9 cellular contexts compared by ENCODE assay signal in the genomic region with DNA sequence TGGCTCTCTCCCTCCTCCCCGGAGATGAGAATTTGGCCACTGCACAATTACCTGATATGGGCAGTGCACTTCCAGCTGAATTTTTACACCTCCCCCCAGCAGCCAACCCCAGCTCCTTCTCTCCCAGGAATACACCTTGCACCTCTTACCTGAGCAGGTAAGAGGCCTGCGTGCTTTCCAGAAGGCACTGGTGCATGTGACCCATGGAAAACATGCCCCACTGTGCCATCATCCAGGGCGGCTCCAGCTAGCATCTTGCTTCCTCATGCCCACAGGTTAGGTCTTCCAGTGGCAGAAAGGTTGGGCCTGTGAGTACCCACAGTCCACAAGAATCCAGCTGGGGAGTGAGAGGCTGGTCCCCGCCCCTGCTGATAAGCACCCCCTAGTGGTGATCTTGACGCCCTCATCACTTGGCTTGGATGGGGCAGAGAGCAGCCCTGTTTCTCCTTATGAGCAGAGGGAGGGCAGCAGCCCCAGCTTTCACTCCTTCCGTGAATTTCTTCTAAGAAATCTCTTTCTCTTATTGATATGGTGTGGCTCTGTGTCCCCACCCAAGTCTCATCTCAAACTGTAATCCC. TPM values are rescaled to one million over a fixed set of nuclear protein-coding genes. Genes with fewer than 3 reads are reported as not detected.
DNase-seq lines count a peak whose midpoint lies in the region; ATAC-seq and TF ChIP-seq lines count a peak whose summit lies in the region.
"Had no signal": no experiment of that assay in that cellular context is flagged by ENCODE, and none has a peak within 500 bp of the region (broad histone marks: within the 10 kb centered on the region; RNA-seq: fewer than 3 reads in every experiment).

No MANE protein-coding gene starts in this region.

- no peaks in the 10 kb centered on the region for H3K27me3 Mint-ChIP-seq in T-cell

- H2AFZ ChIP-seq in DND-41 (ENCODE audit: low read depth, low read length) (no peak overlapping the region), osteoblast (ENCODE audit: low read length) (no peak overlapping the region)

- DNase-seq in DND-41 (peak; percentile 26), T-cell (peak in 27 of 34 experiments; percentile 2 to 39 (median 21)), body of pancreas (peak; percentile 23 to 50 (median 38)), osteoblast (ENCODE audit: insufficient read length, low spot score, missing footprints) (no peak), NCI-H2107 (lab: John Stamatoyannopoulos, UW) (no peak), uterus (no peak), tibial artery (no peak)

- TF ChIP-seq CTCF in DND-41 (IDR thresholded peaks at IDR 0.05; ENCODE audit: borderline replicate concordance, extremely low read depth, low read length, poor library complexity, severe bottlenecking) (peak; percentile 61), HEK293 (tag by site-specific recombination; IDR thresholded peaks at IDR 0.05) (peak; percentile 43; the same call in 1 of the 2 replicates), body of pancreas (IDR thresholded peaks at IDR 0.05) (peak; percentile 11 to 49 (median 38)), osteoblast (IDR thresholded peaks at IDR 0.05; ENCODE audit: extremely low read depth, low read depth, low read length) (peak; percentile 46), uterus (IDR thresholded peaks at IDR 0.05) (no peak), tibial artery (IDR thresholded peaks at IDR 0.05) (no peak)

- H3K4me1 ChIP-seq in DND-41 (ENCODE audit: insufficient read depth, low read length) (no peaks in the 10 kb centered on the region), HEK293 (ENCODE audit: control insufficient read depth, insufficient read depth, low read length) (no peaks in the 10 kb centered on the region), body of pancreas (no peaks in the 10 kb centered on the region), osteoblast (ENCODE audit: insufficient read depth, low read length) (no peaks in the 10 kb centered on the region), uterus (no peaks in the 10 kb centered on the region), tibial artery (no peaks in the 10 kb centered on the region)

- H3K4me3 ChIP-seq in DND-41 (ENCODE audit: low read depth in 1 of 2, low read length in 2 of 2), result no peak overlapping the region
- no peak overlapping the region for H3K4me3 ChIP-seq in HEK293 (ENCODE audit: low read depth, low read length)
- H3K4me3 ChIP-seq in body of pancreas, result no peak overlapping the region
- H3K4me3 ChIP-seq in osteoblast (ENCODE audit: insufficient read depth, low read length), result no peak overlapping the region
- no peak overlapping the region for H3K4me3 ChIP-seq in uterus
- no peak overlapping the region for H3K4me3 ChIP-seq in tibial artery

- H3K36me3 Mint-ChIP-seq in T-cell, result peaks cover 4% of the 10 kb centered on the region

- no peak overlapping the region for H3K27ac Mint-ChIP-seq in T-cell

- intact Hi-C loops in body of pancreas (cut with DNase I) (no loop called here), uterus (cut with DNase I; ENCODE audit: low total_unique reads) (no loop called here), tibial artery (cut with DNase I; ENCODE audit: low total_unique reads) (no loop called here)

- H3K9me3 ChIP-seq in DND-41 (ENCODE audit: insufficient read depth, low read length, severe bottlenecking), result no peaks in the 10 kb centered on the region
- H3K9me3 ChIP-seq in HEK293 (ENCODE audit: control insufficient read depth, insufficient read depth, low read depth, low read length), result no peaks in the 10 kb centered on the region
- H3K9me3 ChIP-seq in body of pancreas, result no peaks in the 10 kb centered on the region
- H3K9me3 ChIP-seq in osteoblast (ENCODE audit: low read depth, low read length), result no peaks in the 10 kb centered on the region
- H3K9me3 ChIP-seq in uterus, result no peaks in the 10 kb centered on the region
- H3K9me3 ChIP-seq in tibial artery, result no peaks in the 10 kb centered on the region

- TF ChIP-seq POLR2A in body of pancreas (IDR thresholded peaks at IDR 0.05) (no peak), uterus (IDR thresholded peaks at IDR 0.05) (no peak)

- POLR2A ChIA-PET in HEK293 (lab: Yijun Ruan, JAX), result interaction anchor here (1.0 kb wide), 1 partner anchor 56 kb away, joined by 3 read pairs; no protein-coding TSS in a partner anchor
- POLR2A ChIA-PET in T-cell (lab: Charles Lee), result no interaction called here

- H3K79me2 ChIP-seq in DND-41 (ENCODE audit: insufficient read depth, low read length), result no peaks in the 10 kb centered on the region
- H3K79me2 ChIP-seq in osteoblast (ENCODE audit: insufficient read depth, low read length), result no peaks in the 10 kb centered on the region

- H3K4me1 Mint-ChIP-seq in T-cell, result peaks cover 0 to 10% (median 0%) of the 10 kb centered on the region in 3 donors

- H4K20me1 ChIP-seq in DND-41 (ENCODE audit: insufficient read depth, low read length) (no peaks in the 10 kb centered on the region; the same call in 1 of the 2 replicates), osteoblast (ENCODE audit: insufficient read depth, low read length) (no peaks in the 10 kb centered on the region)

- H3K9ac ChIP-seq in DND-41 (ENCODE audit: low read depth, low read length), result no peak overlapping the region

- H3K4me3 Mint-ChIP-seq in T-cell, result no peak overlapping the region

- CTCF ChIA-PET in HEK293 (lab: Yijun Ruan, JAX), result interaction anchor here (0.6 to 3.7 kb wide), 33 partner anchors 8 to 1050 kb away, joined by 3 to 17 read pairs (median 4); no protein-coding TSS in a partner anchor
- CTCF ChIA-PET in T-cell (lab: Charles Lee), result interaction anchor here (0.5 to 1.7 kb wide), 4 partner anchors 16 to 78 kb away, joined by 3 to 5 read pairs (median 4); no protein-coding TSS in a partner anchor

- WGBS in body of pancreas, 2 donors, result 76 to 82% methylated on average over 5 to 6 of the region's 6 CpGs

- H3K9me3 Mint-ChIP-seq in T-cell, result no peaks in the 10 kb centered on the region

- H3K27me3 ChIP-seq in DND-41 (ENCODE audit: insufficient read depth, low read length, poor library complexity) (no peaks in the 10 kb centered on the region), body of pancreas (no peaks in the 10 kb centered on the region), osteoblast (ENCODE audit: insufficient read depth, low read length) (no peaks in the 10 kb centered on the region), uterus (no peaks in the 10 kb centered on the region), tibial artery (no peaks in the 10 kb centered on the region)

- H3K36me3 ChIP-seq in DND-41 (ENCODE audit: insufficient read depth, low read length) (no peaks in the 10 kb centered on the region), HEK293 (ENCODE audit: control insufficient read depth in 2 of 2, insufficient read depth in 1 of 2, low read length in 2 of 2) (no peaks in the 10 kb centered on the region), body of pancreas (replicated peaks in 1 of 2; ENCODE audit: insufficient read depth in 1 of 2, low read depth in 2 of 2) (no peaks in the 10 kb centered on the region), osteoblast (ENCODE audit: insufficient read depth, low read length) (no peaks in the 10 kb centered on the region), uterus (no peaks in the 10 kb centered on the region), tibial artery (no peaks in the 10 kb centered on the region)

- H3K4me2 ChIP-seq in DND-41 (ENCODE audit: insufficient read depth, low read length) (no peak overlapping the region), osteoblast (ENCODE audit: insufficient read depth, low read length) (no peak overlapping the region)

- H3K27ac ChIP-seq in DND-41 (ENCODE audit: low read length) (no peak overlapping the region), HEK293 (ENCODE audit: extremely low read depth, low read depth, low read length) (no peak overlapping the region), body of pancreas (no peak overlapping the region), osteoblast (ENCODE audit: low read depth, low read length) (no peak overlapping the region), uterus (no peak overlapping the region), tibial artery (no peak overlapping the region)

- ATAC-seq in DND-41 (ENCODE audit: insufficient read depth, low read depth), result peak; percentile 64; the same call in 1 of the 3 replicates
- ATAC-seq in T-cell (replicated peaks in 1 of 4), result peak in 3 of 4 experiments; percentile 45 to 61 (median 55)
- peak; percentile 70 for ATAC-seq in body of pancreas

TF ChIP-seq in HEK293, 187 proteins besides CTCF, POLR2A, EP300 and RAD21:
- TF ChIP-seq ZNF341 (tag by site-specific recombination; IDR thresholded peaks at IDR 0.05; ENCODE audit: low read depth) (0 out of 2 replicates have a peak, but pooled peaks have one; percentile 8), ZBTB17 (tag by site-specific recombination; IDR thresholded peaks at IDR 0.05) (0 out of 2 replicates have a peak, but pooled peaks have one; percentile 27), KLF1 (tag by site-specific recombination; IDR thresholded peaks at IDR 0.05) (0 out of 2 replicates have a peak, but pooled peaks have one; percentile 18), ZNF214 (tag by site-specific recombination; IDR thresholded peaks at IDR 0.05; ENCODE audit: borderline replicate concordance) (no peak), ZEB2 (tag by site-specific recombination; IDR thresholded peaks at IDR 0.05) (0 out of 2 replicates have a peak, but pooled peaks have one; percentile 18)
- TF ChIP-seq, protein P1, sequence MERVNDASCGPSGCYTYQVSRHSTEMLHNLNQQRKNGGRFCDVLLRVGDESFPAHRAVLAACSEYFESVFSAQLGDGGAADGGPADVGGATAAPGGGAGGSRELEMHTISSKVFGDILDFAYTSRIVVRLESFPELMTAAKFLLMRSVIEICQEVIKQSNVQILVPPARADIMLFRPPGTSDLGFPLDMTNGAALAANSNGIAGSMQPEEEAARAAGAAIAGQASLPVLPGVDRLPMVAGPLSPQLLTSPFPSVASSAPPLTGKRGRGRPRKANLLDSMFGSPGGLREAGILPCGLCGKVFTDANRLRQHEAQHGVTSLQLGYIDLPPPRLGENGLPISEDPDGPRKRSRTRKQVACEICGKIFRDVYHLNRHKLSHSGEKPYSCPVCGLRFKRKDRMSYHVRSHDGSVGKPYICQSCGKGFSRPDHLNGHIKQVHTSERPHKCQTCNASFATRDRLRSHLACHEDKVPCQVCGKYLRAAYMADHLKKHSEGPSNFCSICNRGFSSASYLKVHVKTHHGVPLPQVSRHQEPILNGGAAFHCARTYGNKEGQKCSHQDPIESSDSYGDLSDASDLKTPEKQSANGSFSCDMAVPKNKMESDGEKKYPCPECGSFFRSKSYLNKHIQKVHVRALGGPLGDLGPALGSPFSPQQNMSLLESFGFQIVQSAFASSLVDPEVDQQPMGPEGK (tag by site-specific recombination; IDR thresholded peaks at IDR 0.05), result peak; percentile 34; the same call in 1 of the 2 replicates
- TF ChIP-seq, protein P2, sequence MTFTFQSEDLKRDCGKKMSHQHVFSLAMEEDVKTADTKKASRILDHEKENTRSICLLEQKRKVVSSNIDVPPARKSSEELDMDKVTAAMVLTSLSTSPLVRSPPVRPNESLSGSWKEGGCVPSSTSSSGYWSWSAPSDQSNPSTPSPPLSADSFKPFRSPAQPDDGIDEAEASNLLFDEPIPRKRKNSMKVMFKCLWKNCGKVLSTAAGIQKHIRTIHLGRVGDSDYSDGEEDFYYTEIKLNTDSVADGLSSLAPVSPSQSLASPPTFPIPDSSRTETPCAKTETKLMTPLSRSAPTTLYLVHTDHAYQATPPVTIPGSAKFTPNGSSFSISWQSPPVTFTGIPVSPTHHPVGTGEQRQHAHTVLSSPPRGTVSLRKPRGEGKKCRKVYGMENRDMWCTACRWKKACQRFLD (tag by site-specific recombination; IDR thresholded peaks at IDR 0.05), result no peak

RNA-seq across cellular contexts. Expression of a gene that starts 57.8 kb away (rescaled TPM):
- total RNA-seq in T-cell (1 to 10 TPM; 1.3 to 5.7 (median 4.2) TPM), body of pancreas (1 to 10 TPM; 2.9 to 8.9 TPM), osteoblast (1.4 and 2.7 TPM in 2 replicates), uterus (1 to 10 TPM in 2 of 4 donors, under 1 TPM in 1, not detected in 1; 0.55 to 2.6 (median 1.2) TPM)
- total RNA-seq: myocyte had no signal

Comparison
In these comparisons a context has a peak if more than half of its experiments do, and no peak if none do; other contexts are left out.
1. DNase-seq: peak in DND-41 (single experiment), T-cell (27 of 34) and body of pancreas (4 of 4); none in osteoblast (single experiment), NCI-H2107 (single experiment), uterus (0 of 2) and tibial artery (0 of 2).
2. CTCF ChIP-seq: peak in DND-41 (single experiment), HEK293 (single experiment), body of pancreas (7 of 7) and osteoblast (single experiment); none in uterus (0 of 4) and tibial artery (0 of 2).
3. Peak in every context shown above with its lines, with median percentiles within 50 percentile points of each other: ATAC-seq.